9 cellular contexts compared by ENCODE assay signal in the genomic region with DNA sequence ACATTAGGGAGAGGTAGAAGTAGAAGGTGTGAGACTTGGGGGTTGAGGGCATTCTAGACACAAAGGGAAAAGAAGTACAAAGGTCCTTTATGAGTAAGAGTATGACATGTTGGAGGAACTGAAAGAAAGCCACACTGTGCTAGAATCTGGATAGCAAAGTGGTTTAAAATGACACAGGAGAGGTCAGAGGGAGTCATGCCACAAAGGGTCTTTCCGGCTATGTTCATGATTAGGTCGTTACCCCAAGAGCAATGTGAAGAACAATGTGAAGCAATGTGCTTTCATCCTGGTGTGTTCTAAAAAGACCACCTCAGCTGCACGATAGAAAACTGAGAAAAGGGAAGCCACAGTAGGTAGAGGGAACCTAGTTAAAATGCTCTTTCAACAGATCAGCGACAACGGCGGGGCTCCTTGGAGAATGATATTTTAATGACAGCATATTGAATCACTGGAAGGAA. TPM values are rescaled to one million over a fixed set of nuclear protein-coding genes. Genes with fewer than 3 reads are reported as not detected.
DNase-seq lines count a peak whose midpoint lies in the region; ATAC-seq lines count a peak whose summit lies in the region.
"Had no signal": no experiment of that assay in that cellular context is flagged by ENCODE, and none has a peak within 500 bp of the region (broad histone marks: within the 10 kb centered on the region; RNA-seq: fewer than 3 reads in every experiment).

No MANE protein-coding gene starts in this region.

- WGBS in aorta, 2 donors, result 82 to 85% methylated on average over 6 of the region's 6 CpGs

- no peaks in the 10 kb centered on the region for H3K9me3 ChIP-seq in aorta (ENCODE audit: control insufficient read depth, low read length)
- H3K9me3 ChIP-seq: Peyer's patch had no signal

- ATAC-seq in GM18498 (IDR thresholded peaks at IDR 0.05; ENCODE audit: unreplicated experiment), result peak; percentile 89
- peak; percentile 87 for ATAC-seq in GM21526 (IDR thresholded peaks at IDR 0.05; ENCODE audit: low FRiP score, unreplicated experiment)
- peak; percentile 89 for ATAC-seq in HG03460 (IDR thresholded peaks at IDR 0.05; ENCODE audit: unreplicated experiment)
- peak; percentile 46 for ATAC-seq in esophagus mucosa
- no peak for ATAC-seq in aorta (ENCODE audit: low FRiP score)

- H3K27me3 ChIP-seq in aorta (ENCODE audit: control insufficient read depth in 1 of 2, insufficient read depth in 2 of 2, low read length in 1 of 2), result no peaks in the 10 kb centered on the region
- H3K27me3 ChIP-seq: Peyer's patch had no signal

- intact Hi-C loops in aorta (cut with DNase I), result no loop called here

- no peak overlapping the region for H3K4me3 ChIP-seq in aorta (ENCODE audit: low read length in 2 of 2)
- H3K4me3 ChIP-seq: Peyer's patch had no signal

- no peak overlapping the region for H3K27ac ChIP-seq in aorta (ENCODE audit: low read depth in 1 of 2, low read length in 2 of 2)

- DNase-seq in COLO829 (ENCODE audit: low spot score) (no peak), NCI-H748 (lab: John Stamatoyannopoulos, UW; ENCODE audit: unreplicated experiment) (no peak), aorta (no peak)
- no peak for DNase-seq in stimulated activated CD8-positive, alpha-beta memory T cell treated with anti-CD3 and anti-CD28 coated beads, Interleukin-4, amount 100 ng/mL, for 48 hours

- peaks cover 0 to 4% of the 10 kb centered on the region in 2 donors for H3K36me3 ChIP-seq in aorta (ENCODE audit: control insufficient read depth in 1 of 2, insufficient read depth in 2 of 2, low read length in 1 of 2)

- H3K4me1 ChIP-seq in aorta (ENCODE audit: control insufficient read depth in 1 of 2, insufficient read depth in 2 of 2, low read length in 2 of 2), result peaks cover 2 to 9% of the 10 kb centered on the region in 2 donors

RNA-seq across cellular contexts. Expression of a gene that starts 29.2 kb away (rescaled TPM):
- total RNA-seq in esophagus mucosa, result 39.9 TPM
- 10 to 100 TPM; 68.5 to 72.1 TPM for total RNA-seq in aorta
- 10 to 100 TPM; 28.5 to 44.1 TPM for polyA plus RNA-seq in aorta
